ENCODE assay signal across 16 cellular contexts in the genomic region with DNA sequence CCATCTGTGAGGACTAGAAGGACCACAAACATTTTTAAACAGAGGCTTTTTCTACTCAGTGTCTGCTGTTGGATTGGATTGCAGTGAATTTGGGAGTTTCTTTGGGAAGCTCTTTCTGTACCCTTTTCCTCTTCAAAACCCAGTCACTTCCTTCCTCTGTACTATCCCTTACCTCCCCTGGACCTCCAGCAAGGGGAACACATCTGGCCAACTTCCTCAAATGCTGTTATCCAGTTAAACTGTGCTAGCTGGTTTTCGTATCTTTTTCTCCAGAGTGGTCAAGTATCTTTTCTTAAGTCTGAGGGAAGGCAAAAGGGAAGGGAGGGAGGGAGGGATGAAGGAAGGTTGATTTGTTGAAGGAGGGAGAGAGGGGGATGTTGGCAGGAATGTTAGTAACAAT.
"Had no signal": no experiment of that assay in that cellular context is flagged by ENCODE, and none has a peak within 500 bp of the region (broad histone marks: within the 10 kb centered on the region; RNA-seq: fewer than 3 reads in every experiment).

No MANE protein-coding gene starts in this region.

- H3K4me3 ChIP-seq: coronary artery, lung had no signal

- H3K4me1 Mint-ChIP-seq: stimulated activated naive B cell treated with anti-CD40 and anti-IgM and Interleukin-4, amounts not matched to agents 10 μg/mL and 1 μg/mL and 100 μg/mL, for 72 hours had no signal

- DNase-seq: activated CD4-positive, alpha-beta T cell treated with anti-CD3 and anti-CD28 coated beads, Interleukin-2, amount 50 U/mL, for 1 hour; activated CD4-positive, CD25-positive, alpha-beta regulatory T cell treated with anti-CD3 and anti-CD28 coated beads, Interleukin-2, amount 50 U/mL, for 72 hours; activated effector memory CD4-positive, alpha-beta T cell treated with anti-CD3 and anti-CD28 coated beads, Interleukin-2, amount 50 U/mL, for 16 hours; activated naive CD4-positive, alpha-beta T cell treated with anti-CD3 and anti-CD28 coated beads, Interleukin-2, amount 50 U/mL, for 16 hours; activated T-cell treated with anti-CD3 and anti-CD28 coated beads, Interleukin-2, amount 50 U/mL, for 72 hours; aorta; kidney; midbrain; stimulated activated naive B cell treated with anti-CD40 and anti-IgM and Interleukin-4, amounts not matched to agents 10 μg/mL and 1 μg/mL and 100 μg/mL, for 72 hours had no signal

- H3K27ac ChIP-seq: coronary artery had no signal

- H3K4me3 Mint-ChIP-seq: activated T-cell treated with anti-CD3 and anti-CD28 coated beads, Interleukin-2, amount 50 U/mL, for 72 hours; nephron; stimulated activated naive B cell treated with anti-CD40 and anti-IgM and Interleukin-4, amounts not matched to agents 10 μg/mL and 1 μg/mL and 100 μg/mL, for 72 hours; T-helper 2 cell treated with Interferon-gamma antibody and Interleukin-4, amounts not matched to agents 5 μg/mL and 100 μg/mL, for 36 hours had no signal

- ATAC-seq: activated T-cell treated with anti-CD3 and anti-CD28 coated beads, Interleukin-2, amount 50 U/mL, for 72 hours; left lobe of liver; stimulated activated naive B cell treated with anti-CD40 and anti-IgM and Interleukin-4, amounts not matched to agents 10 μg/mL and 1 μg/mL and 100 μg/mL, for 72 hours had no signal

- H3K27ac Mint-ChIP-seq: activated T-cell treated with anti-CD3 and anti-CD28 coated beads, Interleukin-2, amount 50 U/mL, for 72 hours; stimulated activated naive B cell treated with anti-CD40 and anti-IgM and Interleukin-4, amounts not matched to agents 10 μg/mL and 1 μg/mL and 100 μg/mL, for 72 hours; T-helper 2 cell treated with Interferon-gamma antibody and Interleukin-4, amounts not matched to agents 5 μg/mL and 100 μg/mL, for 36 hours had no signal

- FAIRE-seq: endometrium, frontal cortex, kidney had no signal

- H3K36me3 Mint-ChIP-seq: stimulated activated naive B cell treated with anti-CD40 and anti-IgM and Interleukin-4, amounts not matched to agents 10 μg/mL and 1 μg/mL and 100 μg/mL, for 72 hours had no signal

- H3K9me3 Mint-ChIP-seq: nephron; T-helper 2 cell treated with Interferon-gamma antibody and Interleukin-4, amounts not matched to agents 5 μg/mL and 100 μg/mL, for 36 hours had no signal
